ENCODE assay signal across 31 cellular contexts in the genomic region with DNA sequence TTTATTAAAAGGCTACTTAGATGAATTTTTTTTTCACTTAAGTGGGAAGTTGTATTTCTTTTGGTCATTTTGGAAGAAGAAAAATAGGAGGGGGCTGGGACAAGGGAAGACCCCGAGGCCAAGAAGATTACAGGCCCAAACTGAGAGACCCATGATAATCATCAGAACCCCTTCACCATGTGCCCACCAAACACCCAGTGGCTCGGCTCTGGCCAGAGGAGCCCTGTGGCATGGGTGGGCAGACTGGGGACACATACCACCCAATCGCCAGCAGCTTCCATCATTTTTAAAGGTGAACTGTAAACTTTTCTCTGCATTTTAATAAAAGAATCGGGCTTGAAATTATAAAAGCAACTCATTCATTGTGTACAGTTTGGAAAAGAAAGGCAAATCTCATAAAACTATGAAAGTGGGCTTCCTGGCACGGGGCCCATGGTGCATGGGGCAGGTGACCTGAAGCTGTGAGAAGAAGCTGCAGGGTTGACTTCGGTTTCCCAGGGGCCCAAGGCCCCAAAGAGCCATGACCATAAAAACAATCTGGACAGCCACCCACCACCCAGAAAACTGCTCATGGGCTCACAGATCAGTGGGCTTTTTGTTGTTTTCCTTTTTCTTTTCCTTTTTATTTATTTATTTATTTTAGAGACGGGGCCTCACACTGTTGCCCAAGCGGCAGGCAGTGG. TPM values are rescaled to one million over a fixed set of nuclear protein-coding genes. Genes with fewer than 3 reads are reported as not detected.
"Had no signal": no experiment of that assay in that cellular context is flagged by ENCODE, and none has a peak within 500 bp of the region (broad histone marks: within the 10 kb centered on the region; RNA-seq: fewer than 3 reads in every experiment).

No MANE protein-coding gene starts in this region.

- FAIRE-seq: bronchial epithelial cell, keratinocyte, TTC549 had no signal

- H3K9me3 Mint-ChIP-seq: activated T-helper 1 cell treated with anti-CD3 and anti-CD28 coated beads, Interleukin-12 subunit alpha, Interleukin-12 subunit beta, Interleukin-2, Interleukin-4 antibody, amounts not matched to agents 30 ng/mL and 10 ng/mL and 1 ng/mL, durations not matched to agents 14 hours and 24 hours and 36 hours; effector memory CD8-positive, alpha-beta T cell; nephron; T-helper 1 cell treated with Interleukin-12 subunit alpha and Interleukin-12 subunit beta and Interleukin-4 antibody, amounts not matched to agents 30 μg/mL and 1 μg/mL, for 36 hours had no signal

- H3K36me3 ChIP-seq: colonic mucosa, gastrocnemius medialis, ovary, right atrium auricular region had no signal

- H2AFZ ChIP-seq: hepatocyte had no signal

- DNase-seq: activated CD4-positive, alpha-beta T cell treated with anti-CD3 and anti-CD28 coated beads for 4 hours; activated CD4-positive, alpha-beta T cell treated with anti-CD3 and anti-CD28 coated beads, Interleukin-2, amount 50 U/mL, for 4 hours; activated CD8-positive, alpha-beta memory T cell treated with anti-CD3 and anti-CD28 coated beads for 24 hours; activated gamma-delta T cell treated with Interleukin-2 at 50 U/mL for 16 hours; cerebellar nuclear complex; colonic mucosa; effector memory CD8-positive, alpha-beta T cell; erythroblast; mesendoderm; mucosa of descending colon; stimulated activated CD4-positive, alpha-beta T cell treated with anti-CD3 and anti-CD28 coated beads, Interleukin-12 subunit alpha, Interleukin-12 subunit beta, amount 100 ng/mL, for 4 hours; stimulated activated CD4-positive, alpha-beta T cell treated with anti-CD3 and anti-CD28 coated beads, Interleukin-4, amount 100 ng/mL, for 1 hour; stimulated activated naive CD8-positive, alpha-beta T cell treated with anti-CD3 and anti-CD28 coated beads, Interleukin-15, Interleukin-2, amounts not matched to agents 100 U/mL and 50 U/mL, for 24 hours; SW 1271; T-helper 9 cell; testis; trophoblast cell had no signal

- H3K4me2 ChIP-seq: hepatocyte had no signal

- H3K4me3 ChIP-seq: colonic mucosa, dorsolateral prefrontal cortex, gastrocnemius medialis, hepatocyte, lung, mucosa of descending colon, ovary, right atrium auricular region, skin epidermis, testis had no signal

- H3K4me3 Mint-ChIP-seq: activated T-helper 1 cell treated with anti-CD3 and anti-CD28 coated beads, Interleukin-12 subunit alpha, Interleukin-12 subunit beta, Interleukin-2, Interleukin-4 antibody, amounts not matched to agents 30 ng/mL and 10 ng/mL and 1 ng/mL, durations not matched to agents 14 hours and 24 hours and 36 hours; effector memory CD8-positive, alpha-beta T cell; nephron; T-helper 1 cell treated with Interleukin-12 subunit alpha and Interleukin-12 subunit beta and Interleukin-4 antibody, amounts not matched to agents 30 μg/mL and 1 μg/mL, for 36 hours had no signal

- H3K27ac Mint-ChIP-seq: activated T-helper 1 cell treated with anti-CD3 and anti-CD28 coated beads, Interleukin-12 subunit alpha, Interleukin-12 subunit beta, Interleukin-2, Interleukin-4 antibody, amounts not matched to agents 30 ng/mL and 10 ng/mL and 1 ng/mL, durations not matched to agents 14 hours and 24 hours and 36 hours; effector memory CD8-positive, alpha-beta T cell; nephron; T-helper 1 cell treated with Interleukin-12 subunit alpha and Interleukin-12 subunit beta and Interleukin-4 antibody, amounts not matched to agents 30 μg/mL and 1 μg/mL, for 36 hours had no signal

- ATAC-seq: effector memory CD8-positive, alpha-beta T cell; gastrocnemius medialis; mucosa of descending colon; stimulated activated naive CD8-positive, alpha-beta T cell treated with anti-CD3 and anti-CD28 coated beads, Interleukin-15, Interleukin-2, amounts not matched to agents 100 U/mL and 50 U/mL, for 24 hours had no signal

- H3K79me2 ChIP-seq: hepatocyte had no signal

- H3K9me3 ChIP-seq: colonic mucosa, gastrocnemius medialis, mucosa of descending colon, ovary, right atrium auricular region, testis had no signal

- H3K4me1 ChIP-seq: colonic mucosa, gastrocnemius medialis, right atrium auricular region, testis had no signal

- H3K27ac ChIP-seq: colonic mucosa, dorsolateral prefrontal cortex, gastrocnemius medialis, hepatocyte, ovary, right atrium auricular region, skin epidermis, testis, VCaP had no signal

- H3K27me3 ChIP-seq: colonic mucosa, gastrocnemius medialis, ovary, right atrium auricular region, testis had no signal

RNA-seq across cellular contexts. Expression of a gene that starts 29.4 kb away (rescaled TPM):
- polyA plus RNA-seq: hepatocyte had no signal
